In the genomic region with DNA sequence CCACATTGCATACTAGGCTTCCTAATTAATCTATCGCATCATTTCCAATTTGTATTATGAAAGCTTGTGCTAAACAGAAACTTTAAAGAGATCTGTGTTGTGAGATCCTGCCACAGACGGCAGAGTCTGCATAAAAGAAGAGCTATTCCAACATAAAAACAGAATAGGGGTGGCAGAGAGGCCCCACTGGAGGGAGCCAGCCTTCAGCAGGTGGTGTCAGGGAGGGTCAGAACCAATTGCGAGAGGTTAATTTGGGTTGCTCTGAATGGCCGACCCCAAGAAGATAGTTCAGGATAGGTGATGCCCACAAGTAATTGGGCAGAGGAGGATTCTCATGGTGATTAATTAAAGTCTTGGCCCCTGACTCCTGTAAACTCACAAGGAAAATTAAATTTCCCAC, we compare ENCODE assay signal across 20 cellular contexts.
DNase-seq lines count a peak whose midpoint lies in the region; ATAC-seq and TF ChIP-seq lines count a peak whose summit lies in the region.
"Had no signal": no experiment of that assay in that cellular context is flagged by ENCODE, and none has a peak within 500 bp of the region (broad histone marks: within the 10 kb centered on the region; RNA-seq: fewer than 3 reads in every experiment).

No MANE protein-coding gene starts in this region.

- H3K4me3 Mint-ChIP-seq in GM23338 (no peak overlapping the region), WTC11 (no peak overlapping the region), neural progenitor cell (no peak overlapping the region)
- H3K4me3 Mint-ChIP-seq in naive thymus-derived CD4-positive, alpha-beta T cell, result no peak overlapping the region
- H3K4me3 Mint-ChIP-seq: CD14-positive monocyte; CD4-positive, alpha-beta T cell; CD8-positive, alpha-beta memory T cell had no signal

- TF ChIP-seq CTCF in GM23338 (conservative IDR thresholded peaks at IDR 0.05; ENCODE audit: low read depth in 2 of 2) (peak in 1 of 2 experiments; percentile 43; a peak in 2 of 4 replicates), WTC11 (IDR thresholded peaks at IDR 0.05) (no peak), neural progenitor cell (IDR thresholded peaks at IDR 0.05) (peak; percentile 8)

- H3K9me3 Mint-ChIP-seq in GM23338 (peaks cover 8% of the 10 kb centered on the region; the same call in 2 of the 3 replicates), WTC11 (peaks cover 16% of the 10 kb centered on the region), neural progenitor cell (peaks cover 7% of the 10 kb centered on the region)
- no peaks in the 10 kb centered on the region for H3K9me3 Mint-ChIP-seq in naive thymus-derived CD4-positive, alpha-beta T cell
- H3K9me3 Mint-ChIP-seq: CD4-positive, alpha-beta T cell; CD8-positive, alpha-beta memory T cell had no signal

- CTCF ChIA-PET in WTC11 (lab: Charles Lee), result interaction anchor here (0.9 to 1.3 kb wide), 3 partner anchors 11 to 25 kb away, joined by 3 to 4 read pairs (median 3); no protein-coding TSS in a partner anchor
- CTCF ChIA-PET in naive thymus-derived CD4-positive, alpha-beta T cell (lab: Charles Lee), result no interaction called here

- H3F3A ChIP-seq in GM23338 (replicated peaks; ENCODE audit: low read depth) (no peaks in the 10 kb centered on the region), neural progenitor cell (ENCODE audit: low read depth) (no peaks in the 10 kb centered on the region)

- H3K27ac Mint-ChIP-seq in GM23338, result no peak overlapping the region
- no peak overlapping the region for H3K27ac Mint-ChIP-seq in WTC11
- H3K27ac Mint-ChIP-seq in neural progenitor cell, result no peak overlapping the region
- H3K27ac Mint-ChIP-seq in naive thymus-derived CD4-positive, alpha-beta T cell, result no peak overlapping the region
- H3K27ac Mint-ChIP-seq: CD14-positive monocyte; CD4-positive, alpha-beta T cell had no signal

- H2AFZ ChIP-seq in GM23338 (peak overlapping the region; percentile 29; the same call in 1 of the 2 replicates), neural progenitor cell (replicated peaks) (peak overlapping the region; percentile 15)
- H2AFZ ChIP-seq: GM23248 had no signal

- no peak overlapping the region for H3K9ac ChIP-seq in neural progenitor cell
- H3K9ac ChIP-seq: BLaER1 treated with 17β-estradiol and CSF1 and Interleukin-3, amounts not matched to agents 10 nM and 100 nM; GM23248 had no signal

- peaks cover 4% of the 10 kb centered on the region; the same call in 1 of the 3 replicates for H3K36me3 Mint-ChIP-seq in GM23338 (ENCODE audit: low read depth)
- H3K36me3 Mint-ChIP-seq in WTC11, result peaks cover 4% of the 10 kb centered on the region
- H3K36me3 Mint-ChIP-seq in neural progenitor cell, result no peaks in the 10 kb centered on the region
- no peaks in the 10 kb centered on the region for H3K36me3 Mint-ChIP-seq in naive thymus-derived CD4-positive, alpha-beta T cell
- H3K36me3 Mint-ChIP-seq: CD14-positive monocyte; CD8-positive, alpha-beta memory T cell had no signal

- no peak overlapping the region for H3K27ac ChIP-seq in GM23338 (ENCODE audit: low read depth)
- H3K27ac ChIP-seq in neural progenitor cell, result no peak overlapping the region
- H3K27ac ChIP-seq in naive thymus-derived CD4-positive, alpha-beta T cell (ENCODE audit: low read depth, low read length), result no peak overlapping the region
- H3K27ac ChIP-seq: A549; BLaER1 treated with 17β-estradiol and CSF1 and Interleukin-3, amounts not matched to agents 10 nM and 100 nM; GM23248 had no signal

- H3K4me1 ChIP-seq in GM23338 (ENCODE audit: insufficient read depth) (no peaks in the 10 kb centered on the region), neural progenitor cell (peaks cover 18% of the 10 kb centered on the region)
- H3K4me1 ChIP-seq in naive thymus-derived CD4-positive, alpha-beta T cell (ENCODE audit: control insufficient read depth in 2 of 2, insufficient read depth in 2 of 2, low read length in 2 of 2), result no peaks in the 10 kb centered on the region
- H3K4me1 ChIP-seq: A549; BE2C; BLaER1 treated with 17β-estradiol and CSF1 and Interleukin-3, amounts not matched to agents 10 nM and 100 nM had no signal

- H3K4me2 ChIP-seq in GM23338 (no peak overlapping the region), neural progenitor cell (peak overlapping the region; percentile 36)
- H3K4me2 ChIP-seq: A549; BLaER1 treated with 17β-estradiol and CSF1 and Interleukin-3, amounts not matched to agents 10 nM and 100 nM had no signal

- H3K4me1 Mint-ChIP-seq in GM23338, result peaks cover 5% of the 10 kb centered on the region
- H3K4me1 Mint-ChIP-seq in WTC11, result peaks cover 6% of the 10 kb centered on the region
- H3K4me1 Mint-ChIP-seq in neural progenitor cell, result peaks cover 11% of the 10 kb centered on the region
- no peaks in the 10 kb centered on the region for H3K4me1 Mint-ChIP-seq in naive thymus-derived CD4-positive, alpha-beta T cell
- H3K4me1 Mint-ChIP-seq: CD14-positive monocyte; CD8-positive, alpha-beta memory T cell had no signal

- H3K9me3 ChIP-seq in neural progenitor cell (ENCODE audit: low read depth), result no peaks in the 10 kb centered on the region
- no peaks in the 10 kb centered on the region for H3K9me3 ChIP-seq in naive thymus-derived CD4-positive, alpha-beta T cell (ENCODE audit: control insufficient read depth in 2 of 3, low read length in 3 of 3)
- H3K9me3 ChIP-seq: A549, BE2C had no signal

- intact Hi-C loops in naive thymus-derived CD4-positive, alpha-beta T cell (cut with micrococcal nuclease), result no loop called here

- H3K27me3 Mint-ChIP-seq in GM23338 (ENCODE audit: insufficient read depth, low read depth, poor library complexity), result peaks cover 3% of the 10 kb centered on the region
- no peaks in the 10 kb centered on the region for H3K27me3 Mint-ChIP-seq in WTC11 (ENCODE audit: low read depth)
- H3K27me3 Mint-ChIP-seq in neural progenitor cell (ENCODE audit: insufficient read depth, low read depth), result peaks cover 2% of the 10 kb centered on the region
- H3K27me3 Mint-ChIP-seq in naive thymus-derived CD4-positive, alpha-beta T cell, result peaks cover 0 to 13% (median 5%) of the 10 kb centered on the region in 5 donors
- H3K27me3 Mint-ChIP-seq: CD4-positive, alpha-beta T cell had no signal

- H3K9me2 ChIP-seq in GM23338 (ENCODE audit: insufficient read depth), result no peaks in the 10 kb centered on the region; the same call in 1 of the 2 replicates

- ATAC-seq in GM23338, result peak; percentile 58
- peak; percentile 75 for ATAC-seq in WTC11
- no peak for ATAC-seq in naive thymus-derived CD4-positive, alpha-beta T cell
- ATAC-seq: A549 had no signal

- POLR2A ChIA-PET in WTC11 (lab: Charles Lee), result no interaction called here
- POLR2A ChIA-PET in naive thymus-derived CD4-positive, alpha-beta T cell (lab: Charles Lee), result no interaction called here

- H3K4me3 ChIP-seq in GM23338, result no peak overlapping the region
- no peak overlapping the region for H3K4me3 ChIP-seq in neural progenitor cell
- H3K4me3 ChIP-seq in naive thymus-derived CD4-positive, alpha-beta T cell (ENCODE audit: low read length), result no peak overlapping the region
- H3K4me3 ChIP-seq: A549; BLaER1 treated with 17β-estradiol and CSF1 and Interleukin-3, amounts not matched to agents 10 nM and 100 nM; GM23248 had no signal

- no peaks in the 10 kb centered on the region for H4K20me1 ChIP-seq in GM23338 (replicated peaks; ENCODE audit: insufficient read depth)
- H4K20me1 ChIP-seq in neural progenitor cell (ENCODE audit: low read depth), result no peaks in the 10 kb centered on the region
- H4K20me1 ChIP-seq: BLaER1 treated with 17β-estradiol and CSF1 and Interleukin-3, amounts not matched to agents 10 nM and 100 nM had no signal

- peak; percentile 64 for DNase-seq in DMS 273 (lab: John Stamatoyannopoulos, UW; ENCODE audit: unreplicated experiment)
- DNase-seq in GM23338 (ENCODE audit: low spot score), result peak; percentile 23
- no peak for DNase-seq in WTC11 (ENCODE audit: low spot score)
- DNase-seq in neural progenitor cell (ENCODE audit: low spot score), result no peak
- DNase-seq in activated gamma-delta T cell (lab: John Stamatoyannopoulos, UW), result no peak
- DNase-seq in naive thymus-derived CD4-positive, alpha-beta T cell, result no peak
- no peak for DNase-seq in NCI-H2029 treated with DMSO at 0.1 percent for 48 hours (lab: John Stamatoyannopoulos, UW)
- DNase-seq: 8988T; ACHN; AML-193; BE2C; CD4-positive, alpha-beta T cell; CD8-positive, alpha-beta memory T cell; DMS153; DND-41; GM23248; HCEC 1CT had no signal

- H3K36me3 ChIP-seq in GM23338 (ENCODE audit: insufficient read depth) (no peaks in the 10 kb centered on the region), neural progenitor cell (no peaks in the 10 kb centered on the region)
- H3K36me3 ChIP-seq in naive thymus-derived CD4-positive, alpha-beta T cell (ENCODE audit: control insufficient read depth in 2 of 3, insufficient read depth in 3 of 3, low read length in 3 of 3), result no peaks in the 10 kb centered on the region
- H3K36me3 ChIP-seq: BE2C; BLaER1 treated with 17β-estradiol and CSF1 and Interleukin-3, amounts not matched to agents 10 nM and 100 nM had no signal

- no peaks in the 10 kb centered on the region for H3K27me3 ChIP-seq in GM23338 (ENCODE audit: insufficient read depth)
- no peaks in the 10 kb centered on the region for H3K27me3 ChIP-seq in neural progenitor cell
- H3K27me3 ChIP-seq in naive thymus-derived CD4-positive, alpha-beta T cell (ENCODE audit: control insufficient read depth in 2 of 2, insufficient read depth in 2 of 2, low read length in 2 of 2), result no peaks in the 10 kb centered on the region
- H3K27me3 ChIP-seq: BE2C; BLaER1 treated with 17β-estradiol and CSF1 and Interleukin-3, amounts not matched to agents 10 nM and 100 nM had no signal

- H3K79me2 ChIP-seq in GM23338 (replicated peaks; ENCODE audit: insufficient read depth) (no peaks in the 10 kb centered on the region), neural progenitor cell (ENCODE audit: low read depth) (no peaks in the 10 kb centered on the region)

TF ChIP-seq in GM23338, 12 proteins besides CTCF, POLR2A, EP300 and RAD21 (continues in another document):
- TF ChIP-seq STAT1 (IDR thresholded peaks at IDR 0.05; ENCODE audit: unreplicated experiment), result no peak
- TF ChIP-seq EZH2phosphoT487 (IDR thresholded peaks at IDR 0.05; ENCODE audit: unreplicated experiment), result no peak

TF ChIP-seq in WTC11, 78 proteins besides CTCF, POLR2A, EP300 and RAD21 (continues in another document):
- TF ChIP-seq GABPB1 (CRISPR knock-in tag; IDR thresholded peaks at IDR 0.05) (no peak), CBFB (CRISPR knock-in tag; IDR thresholded peaks at IDR 0.05; ENCODE audit: low read depth) (no peak), TCF7 (CRISPR knock-in tag; IDR thresholded peaks at IDR 0.05; ENCODE audit: low read depth) (no peak), MXD4 (CRISPR knock-in tag; IDR thresholded peaks at IDR 0.05; ENCODE audit: borderline replicate concordance) (no peak), ZNF263 (CRISPR knock-in tag; IDR thresholded peaks at IDR 0.05; ENCODE audit: low read depth) (no peak), ZNF317 (CRISPR knock-in tag; IDR thresholded peaks at IDR 0.05; ENCODE audit: borderline replicate concordance, low read depth) (no peak)
- TF ChIP-seq, protein P1, sequence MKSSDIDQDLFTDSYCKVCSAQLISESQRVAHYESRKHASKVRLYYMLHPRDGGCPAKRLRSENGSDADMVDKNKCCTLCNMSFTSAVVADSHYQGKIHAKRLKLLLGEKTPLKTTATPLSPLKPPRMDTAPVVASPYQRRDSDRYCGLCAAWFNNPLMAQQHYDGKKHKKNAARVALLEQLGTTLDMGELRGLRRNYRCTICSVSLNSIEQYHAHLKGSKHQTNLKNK (CRISPR knock-in tag; IDR thresholded peaks at IDR 0.05), result no peak

Comparison
In these comparisons a context has a peak if more than half of its experiments do, and no peak if none do; other contexts are left out.
1. DNase-seq: peak in DMS 273 (single experiment) and GM23338 (single experiment); none in WTC11 (single experiment), neural progenitor cell (single experiment), activated gamma-delta T cell (single experiment), naive thymus-derived CD4-positive, alpha-beta T cell (0 of 9) and NCI-H2029 treated with DMSO at 0.1 percent for 48 hours (single experiment).